In the genomic region with DNA sequence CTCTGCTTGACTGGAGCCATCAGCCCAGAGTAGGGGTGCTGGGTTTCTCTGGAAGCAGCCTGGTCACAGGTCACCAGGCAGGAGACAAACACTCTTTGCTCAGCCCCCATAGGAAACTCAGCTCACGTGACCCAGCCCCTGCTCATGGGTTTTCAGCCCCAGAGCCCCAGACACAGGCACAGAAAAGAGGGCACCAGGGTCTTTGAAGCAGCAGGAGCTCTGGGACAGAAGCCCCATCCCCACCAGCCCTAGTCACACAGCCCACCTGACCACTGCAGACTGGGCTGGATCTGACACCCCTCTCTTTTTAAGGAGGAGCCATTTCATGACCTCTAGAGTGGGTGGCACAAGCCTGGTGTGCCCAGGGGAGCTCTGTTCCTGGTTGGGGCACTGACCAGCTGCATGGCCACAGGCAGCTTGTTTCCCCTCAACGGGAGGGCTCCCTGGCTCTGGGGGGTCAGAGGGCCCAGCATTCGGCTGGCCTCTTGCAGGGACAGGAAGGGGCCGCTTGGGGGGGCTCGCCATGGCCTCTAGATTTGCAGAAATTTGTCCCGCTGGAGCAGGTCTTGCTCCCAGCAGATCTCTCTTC, we compare ENCODE assay signal across 13 cellular contexts.
DNase-seq lines count a peak whose midpoint lies in the region; ATAC-seq, FAIRE-seq and TF ChIP-seq lines count a peak whose summit lies in the region.
"Had no signal": no experiment of that assay in that cellular context is flagged by ENCODE, and none has a peak within 500 bp of the region (broad histone marks: within the 10 kb centered on the region; RNA-seq: fewer than 3 reads in every experiment).

No MANE protein-coding gene starts in this region.

- peak overlapping the region; percentile 96 for H3K4me2 ChIP-seq in DOHH2 (ENCODE audit: low read length)
- H3K4me2 ChIP-seq in MM.1S (ENCODE audit: low read depth, low read length) = no peak overlapping the region

- H3K4me3 ChIP-seq in DOHH2 (ENCODE audit: low read length) (peak overlapping the region; percentile 73), WERI-Rb-1 (ENCODE audit: low read depth, low read length) (no peak overlapping the region), MM.1S (ENCODE audit: low read length) (no peak overlapping the region)
- H3K4me3 ChIP-seq: breast epithelium had no signal

- TF ChIP-seq CTCF in DOHH2 (IDR thresholded peaks at IDR 0.05; ENCODE audit: low read depth, low read length, poor library complexity, severe bottlenecking) (no peak), WERI-Rb-1 (IDR thresholded peaks at IDR 0.05; ENCODE audit: low read depth, low read length) (no peak), MM.1S (IDR thresholded peaks at IDR 0.05; ENCODE audit: low read length) (no peak)

- H4K20me1 ChIP-seq in DOHH2 (ENCODE audit: control insufficient read depth, insufficient read depth, low read depth, low read length) (no peaks in the 10 kb centered on the region), MM.1S (ENCODE audit: insufficient read depth, low read length) (no peaks in the 10 kb centered on the region)

- H3F3A ChIP-seq in DOHH2 (ENCODE audit: control insufficient read depth, insufficient read depth) (peaks cover 7% of the 10 kb centered on the region; the same call in 1 of the 2 replicates), MM.1S (ENCODE audit: insufficient read depth, low read length) (no peaks in the 10 kb centered on the region)

- ATAC-seq in HG02798 (IDR thresholded peaks at IDR 0.05; ENCODE audit: poor library complexity, unreplicated experiment) = no peak

- FAIRE-seq in HTR-8/SVneo (lab: Jason Lieb, UNC) = peak; percentile 31

- H3K36me3 ChIP-seq in DOHH2 (ENCODE audit: control insufficient read depth, low read length) (no peaks in the 10 kb centered on the region), WERI-Rb-1 (no peaks in the 10 kb centered on the region), MM.1S (replicated peaks; ENCODE audit: insufficient read depth, low read length) (no peaks in the 10 kb centered on the region)
- H3K36me3 ChIP-seq: breast epithelium had no signal

- H3K79me2 ChIP-seq in DOHH2 (ENCODE audit: control insufficient read depth, low read length) (no peaks in the 10 kb centered on the region), MM.1S (ENCODE audit: low read length) (no peaks in the 10 kb centered on the region)

- H3K4me1 ChIP-seq in DOHH2 (ENCODE audit: control insufficient read depth, low read length) (peaks cover 31% of the 10 kb centered on the region), MM.1S (ENCODE audit: low read length) (peaks cover 3% of the 10 kb centered on the region)
- H3K4me1 ChIP-seq: breast epithelium had no signal

- H3K9ac ChIP-seq in MM.1S (ENCODE audit: low read length) = no peak overlapping the region

- peaks cover 3% of the 10 kb centered on the region; the same call in 1 of the 2 replicates for H3K27me3 ChIP-seq in DOHH2 (ENCODE audit: control insufficient read depth, low read length)
- H3K27me3 ChIP-seq in WERI-Rb-1 (ENCODE audit: insufficient read depth, low read depth, severe bottlenecking) = no peaks in the 10 kb centered on the region
- peaks cover 14% of the 10 kb centered on the region; the same call in 1 of the 2 replicates for H3K27me3 ChIP-seq in MM.1S (replicated peaks; ENCODE audit: insufficient read depth, low read length)
- H3K27me3 ChIP-seq: breast epithelium had no signal

- peak; percentile 15 for TF ChIP-seq POLR2A in GM19099 (IDR thresholded peaks at IDR 0.05; ENCODE audit: extremely low read depth, insufficient read length, low read depth)

- no peak overlapping the region for H2AFZ ChIP-seq in MM.1S (ENCODE audit: low read length)

- H3K9me3 ChIP-seq in DOHH2 (ENCODE audit: control insufficient read depth, insufficient read depth, low read length) = no peaks in the 10 kb centered on the region
- no peaks in the 10 kb centered on the region for H3K9me3 ChIP-seq in WERI-Rb-1 (ENCODE audit: severe bottlenecking)
- H3K9me3 ChIP-seq in MM.1S (replicated peaks; ENCODE audit: insufficient read depth, low read length) = no peaks in the 10 kb centered on the region
- H3K9me3 ChIP-seq: breast epithelium had no signal

- DNase-seq in HTR-8/SVneo (ENCODE audit: insufficient read length, low spot score) (no peak), germinal center (ENCODE audit: low spot score) (peak; percentile 84), putamen (ENCODE audit: low spot score) (no peak), WERI-Rb-1 (no peak), MM.1S (no peak)
- DNase-seq: left ventricle myocardium superior, NCI-H1105 had no signal

- H3K9me2 ChIP-seq in DOHH2 (replicated peaks; ENCODE audit: control insufficient read depth, low read length) (no peaks in the 10 kb centered on the region), MM.1S (replicated peaks; ENCODE audit: insufficient read depth, low read length) (no peaks in the 10 kb centered on the region)

- H3K27ac ChIP-seq in DOHH2 (ENCODE audit: low read depth, low read length) = peak overlapping the region; percentile 83
- H3K27ac ChIP-seq in WERI-Rb-1 = no peak overlapping the region
- no peak overlapping the region for H3K27ac ChIP-seq in MM.1S (ENCODE audit: low read length)
- H3K27ac ChIP-seq: breast epithelium, RWPE1, VCaP had no signal
